24 cellular contexts compared by ENCODE assay signal in genomic region chr1:25579947-25580309, GRCh38.
"Had no signal": no experiment of that assay in that cellular context is flagged by ENCODE, and none has a peak within 500 bp of the region (broad histone marks: within the 10 kb centered on the region; RNA-seq: fewer than 3 reads in every experiment).

No MANE protein-coding gene starts in this region.

- H3K27me3 Mint-ChIP-seq: naive B cell had no signal

- DNase-seq: activated CD4-positive, alpha-beta T cell treated with anti-CD3 and anti-CD28 coated beads for 1 hour; activated naive CD4-positive, alpha-beta T cell; activated T-cell treated with anti-CD3 and anti-CD28 coated beads for 4 hours; activated T-cell treated with anti-CD3 and anti-CD28 coated beads, Interleukin-2, amount 50 U/mL, for 72 hours; colonic mucosa; effector CD8-positive, alpha-beta T cell; gastrocnemius medialis; islet precursor cell; left cardiac atrium; left ventricle myocardium superior; mammary epithelial cell; naive B cell; pancreas; sigmoid colon; stimulated activated CD4-positive, alpha-beta T cell treated with anti-CD3 and anti-CD28 coated beads, Interleukin-15, amount 100 ng/mL, for 24 hours; stimulated activated CD4-positive, alpha-beta T cell treated with anti-CD3 and anti-CD28 coated beads, Interleukin-2, amount 100 ng/mL, for 24 hours; stimulated activated naive CD4-positive, alpha-beta T cell treated with Interleukin-2 at 50 U/mL for 16 hours; T-helper 2 cell; transverse colon had no signal

- H3K4me3 Mint-ChIP-seq: activated T-cell treated with anti-CD3 and anti-CD28 coated beads, Interleukin-2, amount 50 U/mL, for 72 hours; mesothelial cell of epicardium; naive B cell had no signal

- H3K27me3 ChIP-seq: colonic mucosa, gastrocnemius medialis, hepatocyte, pancreas, sigmoid colon, transverse colon had no signal

- H3K36me3 Mint-ChIP-seq: activated naive CD4-positive, alpha-beta T cell treated with anti-CD3 and anti-CD28 coated beads, Interleukin-2, amount 50 U/mL, for 72 hours; naive B cell had no signal

- H3K4me1 ChIP-seq: colonic mucosa, pancreas, prostate gland, sigmoid colon, transverse colon had no signal

- H3K27ac Mint-ChIP-seq: activated T-cell treated with anti-CD3 and anti-CD28 coated beads, Interleukin-2, amount 50 U/mL, for 72 hours; mesothelial cell of epicardium had no signal

- H3K9me3 Mint-ChIP-seq: activated naive CD4-positive, alpha-beta T cell treated with anti-CD3 and anti-CD28 coated beads, Interleukin-2, amount 50 U/mL, for 72 hours; activated T-cell treated with anti-CD3 and anti-CD28 coated beads, Interleukin-2, amount 50 U/mL, for 72 hours had no signal

- H3K9me3 ChIP-seq: colonic mucosa, gastrocnemius medialis, pancreas, prostate gland, sigmoid colon, transverse colon had no signal

- H3K36me3 ChIP-seq: colonic mucosa, gastrocnemius medialis, pancreas, prostate gland, sigmoid colon, transverse colon had no signal

- H3K4me3 ChIP-seq: colonic mucosa, gastrocnemius medialis, hepatocyte, pancreas, prostate gland, sigmoid colon, smooth muscle cell, transverse colon had no signal
